17 cellular contexts compared by ENCODE assay signal in the genomic region with DNA sequence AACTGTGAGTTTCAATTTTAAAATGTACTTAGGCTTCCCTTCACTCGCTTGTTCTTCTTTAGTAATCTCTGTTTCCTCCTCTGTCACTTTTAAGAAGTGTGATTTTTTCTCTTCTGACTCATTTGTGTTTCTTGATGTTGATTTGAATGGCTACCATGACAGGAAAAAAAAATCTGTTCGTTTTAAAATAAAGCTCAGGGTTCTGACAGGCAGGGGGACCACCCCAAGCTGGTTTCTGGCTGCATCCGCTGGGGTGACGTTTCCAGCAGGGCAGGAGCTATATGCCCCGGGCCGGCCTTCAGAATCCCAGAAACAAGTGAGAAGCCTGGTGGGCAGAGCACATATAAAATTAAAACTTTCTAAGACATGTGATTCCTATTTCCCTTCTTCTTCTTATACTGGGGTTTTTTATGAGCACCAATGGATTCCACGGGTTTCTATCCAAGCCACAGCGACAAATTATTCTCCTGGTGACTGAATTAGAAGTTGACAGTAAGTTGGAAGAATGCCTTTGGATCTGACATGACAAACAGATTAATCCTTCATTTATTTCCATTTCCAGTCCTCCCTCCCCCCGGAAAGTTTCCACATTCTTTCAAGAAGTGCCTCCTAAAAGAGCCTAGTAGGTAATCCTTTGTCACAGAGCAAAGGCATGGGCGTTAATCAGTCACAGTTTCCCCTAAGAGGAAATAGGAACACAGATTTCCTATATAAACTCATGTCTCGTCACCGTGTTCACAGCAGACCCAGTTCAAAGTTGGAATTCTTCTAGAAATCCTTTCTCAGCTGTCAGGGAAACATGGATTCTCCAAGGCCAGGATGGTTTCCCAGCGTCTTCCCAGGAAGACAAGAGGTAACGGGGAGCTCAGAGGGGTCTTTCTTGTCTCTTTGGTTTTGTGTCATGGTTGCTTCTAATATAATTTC.
DNase-seq lines count a peak whose midpoint lies in the region; ATAC-seq and TF ChIP-seq lines count a peak whose summit lies in the region.
"Had no signal": no experiment of that assay in that cellular context is flagged by ENCODE, and none has a peak within 500 bp of the region (broad histone marks: within the 10 kb centered on the region; RNA-seq: fewer than 3 reads in every experiment).

No MANE protein-coding gene starts in this region.

- no peak overlapping the region for H3K4me3 ChIP-seq in gastroesophageal sphincter
- H3K4me3 ChIP-seq in neural progenitor cell, result no peak overlapping the region
- H3K4me3 ChIP-seq in psoas muscle, result no peak overlapping the region
- H3K4me3 ChIP-seq in mesendoderm (ENCODE audit: low read length), result no peak overlapping the region
- H3K4me3 ChIP-seq: PC-9 had no signal

- intact Hi-C loops in psoas muscle (cut with DNase I), result no loop called here

- H3K79me1 ChIP-seq in mesendoderm (ENCODE audit: low read length), result no peaks in the 10 kb centered on the region

- no peak for TF ChIP-seq CTCF in gastroesophageal sphincter (IDR thresholded peaks at IDR 0.05)
- TF ChIP-seq CTCF in neural progenitor cell (IDR thresholded peaks at IDR 0.05), result no peak
- TF ChIP-seq CTCF in psoas muscle (IDR thresholded peaks at IDR 0.05), result no peak

- H2BK5ac ChIP-seq in mesendoderm (ENCODE audit: low read length), result no peak overlapping the region

- H3K18ac ChIP-seq in mesendoderm (ENCODE audit: low read length), result no peak overlapping the region

- peaks cover 0 to 33% (median under 1%) of the 10 kb centered on the region in 3 donors for H3K4me1 ChIP-seq in gastroesophageal sphincter
- H3K4me1 ChIP-seq in neural progenitor cell, result peaks cover 8% of the 10 kb centered on the region
- peaks cover 7% of the 10 kb centered on the region for H3K4me1 ChIP-seq in psoas muscle
- H3K4me1 ChIP-seq in mesendoderm (ENCODE audit: control insufficient read depth, low read depth, low read length), result no peaks in the 10 kb centered on the region
- H3K4me1 ChIP-seq: BE2C had no signal

- H4K20me1 ChIP-seq in neural progenitor cell (ENCODE audit: low read depth), result no peaks in the 10 kb centered on the region

- no peak overlapping the region for H4K5ac ChIP-seq in mesendoderm (ENCODE audit: low read length)

- H3K79me2 ChIP-seq in neural progenitor cell (ENCODE audit: low read depth) (no peaks in the 10 kb centered on the region), mesendoderm (ENCODE audit: control insufficient read depth, insufficient read depth, low read length) (no peaks in the 10 kb centered on the region)

- WGBS in gastroesophageal sphincter (ENCODE audit: low coverage in 1 of 2), 2 donors, result 61 to 76% methylated on average over 7 to 12 of the region's 14 CpGs
- whole genome bisulfite sequencing in psoas muscle, 3 donors, result 57 to 59% (median 57%) methylated on average over 14 of the region's 14 CpGs
- no CpG with 5 or more reads among the region's 14 CpGs for WGBS in mesendoderm (ENCODE audit: extremely low coverage, insufficient coverage, low lambda C conversion rate)

- H3K9me3 ChIP-seq in gastroesophageal sphincter, result no peaks in the 10 kb centered on the region
- no peaks in the 10 kb centered on the region for H3K9me3 ChIP-seq in neural progenitor cell (ENCODE audit: low read depth)
- H3K9me3 ChIP-seq in psoas muscle, result no peaks in the 10 kb centered on the region
- H3K9me3 ChIP-seq: BE2C had no signal

- DNase-seq in A172 (ENCODE audit: low spot score) (peak; percentile 64), RPMI7951 (ENCODE audit: low read depth) (peak; percentile 71), neural progenitor cell (ENCODE audit: low spot score) (no peak), psoas muscle (no peak), hippocampal formation (lab: John Stamatoyannopoulos, UW) (no peak), mesendoderm (no peak)
- DNase-seq: activated gamma-delta T cell treated with Interleukin-2 at 50 U/mL for 16 hours; BE2C; foreskin melanocyte; midbrain; NCI-H748 treated with DMSO at 0.1 percent for 48 hours; occipital lobe; PC-9; small intestine; stimulated activated naive B cell treated with anti-CD40 and anti-IgM and Interleukin-4, amounts not matched to agents 10 μg/mL and 1 μg/mL and 100 μg/mL, for 72 hours had no signal

- H2BK15ac ChIP-seq in mesendoderm (replicated peaks; ENCODE audit: low read depth), result no peak overlapping the region

- no peaks in the 10 kb centered on the region for H3F3A ChIP-seq in neural progenitor cell (ENCODE audit: low read depth)

- no peak for TF ChIP-seq EP300 in gastroesophageal sphincter (IDR thresholded peaks at IDR 0.05)

- no peaks in the 10 kb centered on the region for H3K27me3 Mint-ChIP-seq in neural progenitor cell (ENCODE audit: insufficient read depth, low read depth)

- no peaks in the 10 kb centered on the region for H3K9me3 Mint-ChIP-seq in neural progenitor cell

- no peak overlapping the region for H3K4ac ChIP-seq in mesendoderm (ENCODE audit: low read depth, low read length)

- no peak for ATAC-seq in gastroesophageal sphincter
- no peak for ATAC-seq in GM18519 (IDR thresholded peaks at IDR 0.05; ENCODE audit: low FRiP score, unreplicated experiment)
- no peak for ATAC-seq in psoas muscle
- ATAC-seq: stimulated activated naive B cell treated with anti-CD40 and anti-IgM and Interleukin-4, amounts not matched to agents 10 μg/mL and 1 μg/mL and 100 μg/mL, for 72 hours had no signal

- H3K27ac Mint-ChIP-seq in neural progenitor cell, result peak overlapping the region; percentile 6
- H3K27ac Mint-ChIP-seq: stimulated activated naive B cell treated with anti-CD40 and anti-IgM and Interleukin-4, amounts not matched to agents 10 μg/mL and 1 μg/mL and 100 μg/mL, for 72 hours had no signal

- peaks cover 25% of the 10 kb centered on the region for H3K4me1 Mint-ChIP-seq in neural progenitor cell

- no peak overlapping the region for H3K23ac ChIP-seq in mesendoderm (ENCODE audit: low read length)

- no peak overlapping the region for H4K8ac ChIP-seq in mesendoderm (ENCODE audit: low read depth, low read length)

- no peak overlapping the region for H2AFZ ChIP-seq in neural progenitor cell (replicated peaks)
- H2AFZ ChIP-seq: PC-9 had no signal

- H3K4me3 Mint-ChIP-seq in neural progenitor cell, result no peak overlapping the region
- H3K4me3 Mint-ChIP-seq: stimulated activated naive B cell treated with anti-CD40 and anti-IgM and Interleukin-4, amounts not matched to agents 10 μg/mL and 1 μg/mL and 100 μg/mL, for 72 hours had no signal

- H3K36me3 ChIP-seq in gastroesophageal sphincter, result no peaks in the 10 kb centered on the region
- H3K36me3 ChIP-seq in neural progenitor cell, result no peaks in the 10 kb centered on the region
- no peaks in the 10 kb centered on the region for H3K36me3 ChIP-seq in psoas muscle (ENCODE audit: insufficient read depth in 1 of 2, low read depth in 1 of 2)
- H3K36me3 ChIP-seq in mesendoderm (ENCODE audit: control insufficient read depth, insufficient read depth, low read length), result no peaks in the 10 kb centered on the region
- H3K36me3 ChIP-seq: BE2C had no signal

- no peaks in the 10 kb centered on the region for H3K36me3 Mint-ChIP-seq in neural progenitor cell
- H3K36me3 Mint-ChIP-seq: stimulated activated naive B cell treated with anti-CD40 and anti-IgM and Interleukin-4, amounts not matched to agents 10 μg/mL and 1 μg/mL and 100 μg/mL, for 72 hours had no signal

- H3K56ac ChIP-seq in mesendoderm (ENCODE audit: low read length), result no peak overlapping the region

- no peak overlapping the region for H2AK5ac ChIP-seq in mesendoderm (ENCODE audit: low read length)

- H3K9ac ChIP-seq in neural progenitor cell (no peak overlapping the region), mesendoderm (ENCODE audit: low read length) (no peak overlapping the region)

- no peak for TF ChIP-seq POLR2A in gastroesophageal sphincter (IDR thresholded peaks at IDR 0.05)

- no peak overlapping the region for H3K4me2 ChIP-seq in neural progenitor cell
- H3K4me2 ChIP-seq in mesendoderm (ENCODE audit: low read length), result no peak overlapping the region
- H3K4me2 ChIP-seq: PC-9 had no signal

- H3K27me3 ChIP-seq in gastroesophageal sphincter (peaks cover 4% of the 10 kb centered on the region), neural progenitor cell (no peaks in the 10 kb centered on the region), psoas muscle (ENCODE audit: insufficient read depth in 3 of 3, low read length in 2 of 3) (peaks cover 0 to 10% (median 3%) of the 10 kb centered on the region in 3 donors), mesendoderm (ENCODE audit: insufficient read depth, low read length, poor library complexity) (no peaks in the 10 kb centered on the region)
- H3K27me3 ChIP-seq: BE2C had no signal

- no peak overlapping the region for H2BK120ac ChIP-seq in mesendoderm (ENCODE audit: low read depth, low read length)

- peak overlapping the region in 3 of 4 donors; percentile 18 to 46 (median 40) for H3K27ac ChIP-seq in gastroesophageal sphincter
- no peak overlapping the region for H3K27ac ChIP-seq in neural progenitor cell
- H3K27ac ChIP-seq in psoas muscle, result no peak overlapping the region
- no peak overlapping the region for H3K27ac ChIP-seq in mesendoderm (ENCODE audit: low read depth, low read length)
- H3K27ac ChIP-seq: PC-9 had no signal

Comparison
In these comparisons a context has a peak if more than half of its experiments do, and no peak if none do; other contexts are left out.
1. DNase-seq: peak in A172 (single experiment) and RPMI7951 (single experiment); none in neural progenitor cell (single experiment), psoas muscle (0 of 2), hippocampal formation (0 of 2) and mesendoderm (single experiment).
2. H3K27ac ChIP-seq: peak in gastroesophageal sphincter (3 of 4); none in neural progenitor cell (single experiment), psoas muscle (single experiment) and mesendoderm (single experiment).